In the genomic region with DNA sequence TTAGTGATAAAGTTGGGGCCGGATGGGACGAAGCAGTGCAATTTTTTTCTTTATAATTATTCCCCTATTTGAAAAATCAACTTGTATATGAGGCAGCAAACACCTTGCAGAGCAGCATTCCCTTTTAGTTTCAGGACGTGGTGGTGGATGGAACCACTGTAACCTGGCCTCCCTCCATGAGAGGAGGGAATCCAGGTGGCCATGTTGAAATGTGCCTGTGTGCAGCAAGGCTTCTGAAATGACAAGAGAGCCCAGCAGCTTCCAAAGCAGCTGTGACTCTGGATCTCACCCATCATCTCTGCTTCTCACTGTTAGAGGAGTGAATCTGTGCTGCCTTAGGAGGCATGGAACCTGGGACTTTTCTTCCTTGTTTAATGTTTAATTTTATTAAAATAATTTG, we compare ENCODE assay signal across 17 cellular contexts. TPM values are rescaled to one million over a fixed set of nuclear protein-coding genes. Genes with fewer than 3 reads are reported as not detected.
A peak's percentile ranks its signal among the peaks of the same experiment; 100 is the strongest.
DNase-seq lines count a peak whose midpoint lies in the region; ATAC-seq and TF ChIP-seq lines count a peak whose summit lies in the region.
"Had no signal": no experiment of that assay in that cellular context is flagged by ENCODE, and none has a peak within 500 bp of the region (broad histone marks: within the 10 kb centered on the region; RNA-seq: fewer than 3 reads in every experiment).

No MANE protein-coding gene starts in this region.

- H3K27me3 ChIP-seq in adrenal gland: no peaks in the 10 kb centered on the region
- H3K27me3 ChIP-seq in skeletal muscle tissue (ENCODE audit: control insufficient read depth in 3 of 3, insufficient read depth in 3 of 3, low read length in 3 of 3): no peaks in the 10 kb centered on the region
- no peaks in the 10 kb centered on the region for H3K27me3 ChIP-seq in CD8-positive, alpha-beta T cell (ENCODE audit: insufficient read depth, low read length)
- H3K27me3 ChIP-seq: cardiac muscle cell, suprapubic skin had no signal

- TF ChIP-seq POLR2A in adrenal gland (IDR thresholded peaks at IDR 0.05): no peak

- DNase-seq in NCI-H1105 treated with DMSO at 0.1 percent for 48 hours (lab: John Stamatoyannopoulos, UW): peak; percentile 42
- DNase-seq in adrenal gland: no peak
- DNase-seq in left ventricle myocardium superior: peak; percentile 43
- no peak for DNase-seq in CD8-positive, alpha-beta T cell
- DNase-seq: effector memory CD8-positive, alpha-beta T cell; Kasumi-1; left colon; NCI-H1436; NCI-H510A; stimulated activated CD4-positive, alpha-beta T cell treated with anti-CD3 and anti-CD28 coated beads, Interleukin-4, amount 100 ng/mL, for 1 hour; T-helper 1 cell had no signal

- peak; percentile 74 for ATAC-seq in left ventricle myocardium superior
- ATAC-seq in CD8-positive, alpha-beta T cell: no peak
- no peak for ATAC-seq in HG03460 (IDR thresholded peaks at IDR 0.05; ENCODE audit: unreplicated experiment)
- ATAC-seq in HG03378 (IDR thresholded peaks at IDR 0.05; ENCODE audit: unreplicated experiment): no peak
- ATAC-seq: effector memory CD8-positive, alpha-beta T cell; left colon had no signal

- no peaks in the 10 kb centered on the region for H3K27me3 Mint-ChIP-seq in CD8-positive, alpha-beta T cell (ENCODE audit: low read depth)
- H3K27me3 Mint-ChIP-seq: effector memory CD8-positive, alpha-beta T cell had no signal

- no peaks in the 10 kb centered on the region for H3K4me1 Mint-ChIP-seq in CD8-positive, alpha-beta T cell (ENCODE audit: low read depth)

- H3K4me3 Mint-ChIP-seq in CD8-positive, alpha-beta T cell: no peak overlapping the region
- H3K4me3 Mint-ChIP-seq: activated T-helper 1 cell treated with anti-CD3 and anti-CD28 coated beads, Interleukin-12 subunit alpha, Interleukin-12 subunit beta, Interleukin-2, Interleukin-4 antibody, amounts not matched to agents 30 ng/mL and 10 ng/mL and 1 ng/mL, durations not matched to agents 14 hours and 24 hours and 36 hours; effector memory CD8-positive, alpha-beta T cell had no signal

- TF ChIP-seq CTCF in adrenal gland (IDR thresholded peaks at IDR 0.05): no peak
- TF ChIP-seq CTCF in CD8-positive, alpha-beta T cell (IDR thresholded peaks at IDR 0.05): no peak

- CTCF ChIA-PET in CD8-positive, alpha-beta T cell (lab: Charles Lee): interaction anchor here (1.1 kb wide), 1 partner anchor 75 kb away, joined by 3 read pairs; no protein-coding TSS in a partner anchor

- H3K9ac ChIP-seq in skeletal muscle tissue (ENCODE audit: low read depth in 1 of 3, low read length in 3 of 3): peak overlapping the region; percentile 55 to 66 (median 66)

- H3K27ac Mint-ChIP-seq in CD8-positive, alpha-beta T cell: no peak overlapping the region
- H3K27ac Mint-ChIP-seq: activated T-helper 1 cell treated with anti-CD3 and anti-CD28 coated beads, Interleukin-12 subunit alpha, Interleukin-12 subunit beta, Interleukin-2, Interleukin-4 antibody, amounts not matched to agents 30 ng/mL and 10 ng/mL and 1 ng/mL, durations not matched to agents 14 hours and 24 hours and 36 hours; effector memory CD8-positive, alpha-beta T cell had no signal

- peak overlapping the region in 1 of 4 donors; percentile 8 for H3K4me3 ChIP-seq in adrenal gland
- peak overlapping the region in 2 of 3 donors; percentile 15 to 37 for H3K4me3 ChIP-seq in skeletal muscle tissue (ENCODE audit: low read length in 3 of 3)
- H3K4me3 ChIP-seq in CD8-positive, alpha-beta T cell (ENCODE audit: low read depth, low read length): no peak overlapping the region
- H3K4me3 ChIP-seq: cardiac muscle cell, suprapubic skin had no signal

- intact Hi-C loops in adrenal gland (cut with DNase I) (no loop called here), left ventricle myocardium superior (cut with micrococcal nuclease) (no loop called here)
- intact Hi-C loops in CD8-positive, alpha-beta T cell (cut with DNase I, micrococcal nuclease): no loop called here

- 78 to 85% (median 80%) methylated on average over 3 of the region's 3 CpGs for WGBS in adrenal gland, 4 donors

- peak overlapping the region in 3 of 5 donors; percentile 24 to 56 (median 36) for H3K27ac ChIP-seq in adrenal gland
- H3K27ac ChIP-seq in skeletal muscle tissue (ENCODE audit: low read depth, low read length): peak overlapping the region; percentile 88
- no peak overlapping the region for H3K27ac ChIP-seq in CD8-positive, alpha-beta T cell (ENCODE audit: low read depth, low read length)
- H3K27ac ChIP-seq: cardiac muscle cell, suprapubic skin had no signal

- H3K9me3 ChIP-seq in adrenal gland (replicated peaks in 1 of 3) (no peaks in the 10 kb centered on the region), skeletal muscle tissue (ENCODE audit: control insufficient read depth in 3 of 3, low read length in 3 of 3) (no peaks in the 10 kb centered on the region)
- H3K9me3 ChIP-seq in CD8-positive, alpha-beta T cell (ENCODE audit: low read length): no peaks in the 10 kb centered on the region
- H3K9me3 ChIP-seq: suprapubic skin had no signal

- no peaks in the 10 kb centered on the region for H3K9me3 Mint-ChIP-seq in CD8-positive, alpha-beta T cell
- H3K9me3 Mint-ChIP-seq: activated T-helper 1 cell treated with anti-CD3 and anti-CD28 coated beads, Interleukin-12 subunit alpha, Interleukin-12 subunit beta, Interleukin-2, Interleukin-4 antibody, amounts not matched to agents 30 ng/mL and 10 ng/mL and 1 ng/mL, durations not matched to agents 14 hours and 24 hours and 36 hours; effector memory CD8-positive, alpha-beta T cell had no signal

- H3K4me1 ChIP-seq in adrenal gland (replicated peaks in 1 of 2) (peaks cover 32 to 54% of the 10 kb centered on the region in 2 donors), skeletal muscle tissue (ENCODE audit: control insufficient read depth in 3 of 3, insufficient read depth in 3 of 3, low read length in 3 of 3) (peaks cover 31 to 50% (median 35%) of the 10 kb centered on the region in 3 donors)
- H3K4me1 ChIP-seq in CD8-positive, alpha-beta T cell (ENCODE audit: insufficient read depth, low read length): no peaks in the 10 kb centered on the region

- POLR2A ChIA-PET in CD8-positive, alpha-beta T cell (lab: Charles Lee): no interaction called here

- no peaks in the 10 kb centered on the region for H3K36me3 Mint-ChIP-seq in CD8-positive, alpha-beta T cell

- H3K36me3 ChIP-seq in adrenal gland (replicated peaks in 1 of 2) (no peaks in the 10 kb centered on the region), skeletal muscle tissue (ENCODE audit: control insufficient read depth in 3 of 3, insufficient read depth in 3 of 3, low read length in 3 of 3) (no peaks in the 10 kb centered on the region)
- H3K36me3 ChIP-seq in CD8-positive, alpha-beta T cell (ENCODE audit: insufficient read depth, low read length): no peaks in the 10 kb centered on the region
- H3K36me3 ChIP-seq: cardiac muscle cell, suprapubic skin had no signal

RNA-seq across cellular contexts. Expression of a gene that starts 42.3 kb away (rescaled TPM):
- total RNA-seq in adrenal gland (100 to 1,000 TPM in 2 of 8 donors, 10 to 100 TPM in 6; 59.3 to 109 (median 90.2) TPM), left ventricle myocardium superior (102 TPM), skeletal muscle tissue (31.3 TPM)
- 10 to 100 TPM; 15.6 to 26.0 (median 25.0) TPM for polyA plus RNA-seq in adrenal gland
- 1 to 10 TPM; 5.3 to 6.7 TPM for total RNA-seq in CD8-positive, alpha-beta T cell

Comparison
In these comparisons a context has a peak if more than half of its experiments do, and no peak if none do; other contexts are left out.
1. DNase-seq: peak in NCI-H1105 treated with DMSO at 0.1 percent for 48 hours (single experiment) and left ventricle myocardium superior (single experiment); none in adrenal gland (0 of 7) and CD8-positive, alpha-beta T cell (0 of 7).